In genomic region chr2:28870146-28870891, GRCh38 we compare ENCODE assay signal across 8 cellular contexts.
DNase-seq lines count a peak whose midpoint lies in the region; ATAC-seq and TF ChIP-seq lines count a peak whose summit lies in the region.

TRMT61B (minus strand) TSS chr2:28870309; CDS start chr2:28870277, 32 bp downstream.

- DNase-seq in NCI-H526 (lab: John Stamatoyannopoulos, UW) (peak; percentile 85 to 97), choroid plexus epithelial cell (ENCODE audit: low read depth) (peak; percentile 95), kidney glomerular epithelial cell (lab: John Stamatoyannopoulos, UW) (peak; percentile 86)
- peak; percentile 94 to 97 for DNase-seq in activated CD4-positive, alpha-beta T cell treated with anti-CD3 and anti-CD28 coated beads for 4 hours
- peak; percentile 94 to 96 for DNase-seq in stimulated activated CD4-positive, alpha-beta T cell treated with anti-CD3 and anti-CD28 coated beads, Interleukin-15, amount 100 ng/mL, for 48 hours (ENCODE audit: low read depth in 2 of 2)

- peaks cover 29 to 45% (median 36%) of the 10 kb centered on the region in 10 experiments for H3K4me1 ChIP-seq in BLaER1 treated with 17β-estradiol and CSF1 and Interleukin-3, amounts not matched to agents 10 nM and 100 nM

- peaks cover 0 to 24% (median 14%) of the 10 kb centered on the region in 11 experiments; a peak in 18 of 22 replicates for H3K36me3 ChIP-seq in BLaER1 treated with 17β-estradiol and CSF1 and Interleukin-3, amounts not matched to agents 10 nM and 100 nM

- H4K20me1 ChIP-seq in BLaER1 treated with 17β-estradiol and CSF1 and Interleukin-3, amounts not matched to agents 10 nM and 100 nM: peaks cover 0 to 36% (median 25%) of the 10 kb centered on the region in 11 experiments; a peak in 15 of 22 replicates

- no peak for TF ChIP-seq CTCF in choroid plexus epithelial cell (conservative IDR thresholded peaks at IDR 0.05; ENCODE audit: low read depth, low read length)

- peak within 1 kb of the TSS; percentile 79 to 98 (median 84) for H3K4me3 ChIP-seq in BLaER1 treated with 17β-estradiol and CSF1 and Interleukin-3, amounts not matched to agents 10 nM and 100 nM
- peak within 1 kb of the TSS; percentile 94 for H3K4me3 ChIP-seq in choroid plexus epithelial cell (ENCODE audit: low read depth, low read length)

- H3K9ac ChIP-seq in BLaER1 treated with 17β-estradiol and CSF1 and Interleukin-3, amounts not matched to agents 10 nM and 100 nM: peak within 1 kb of the TSS; percentile 84 to 95 (median 86)

- peak within 1 kb of the TSS; percentile 85 to 98 (median 97) for H3K4me2 ChIP-seq in BLaER1 treated with 17β-estradiol and CSF1 and Interleukin-3, amounts not matched to agents 10 nM and 100 nM

- peak; percentile 94 for ATAC-seq in GM19328 (IDR thresholded peaks at IDR 0.05; ENCODE audit: unreplicated experiment)
- ATAC-seq in HG03469 (IDR thresholded peaks at IDR 0.05; ENCODE audit: unreplicated experiment): peak; percentile 78

- no peaks in the 10 kb centered on the region for H3K27me3 ChIP-seq in BLaER1 treated with 17β-estradiol and CSF1 and Interleukin-3, amounts not matched to agents 10 nM and 100 nM

- no peaks in the 10 kb centered on the region for H3K9me3 ChIP-seq in BLaER1 treated with 17β-estradiol and CSF1 and Interleukin-3, amounts not matched to agents 10 nM and 100 nM (replicated peaks in 1 of 11)

- H3K27ac ChIP-seq in BLaER1 treated with 17β-estradiol and CSF1 and Interleukin-3, amounts not matched to agents 10 nM and 100 nM: peak within 1 kb of the TSS; percentile 40 to 91 (median 85)

Comparison
In these comparisons a context has a peak if more than half of its experiments do, and no peak if none do; other contexts are left out.
1. Peak in every context shown above with its lines: DNase-seq, ATAC-seq, H3K4me3 ChIP-seq and H3K27ac ChIP-seq.